In the genomic region with DNA sequence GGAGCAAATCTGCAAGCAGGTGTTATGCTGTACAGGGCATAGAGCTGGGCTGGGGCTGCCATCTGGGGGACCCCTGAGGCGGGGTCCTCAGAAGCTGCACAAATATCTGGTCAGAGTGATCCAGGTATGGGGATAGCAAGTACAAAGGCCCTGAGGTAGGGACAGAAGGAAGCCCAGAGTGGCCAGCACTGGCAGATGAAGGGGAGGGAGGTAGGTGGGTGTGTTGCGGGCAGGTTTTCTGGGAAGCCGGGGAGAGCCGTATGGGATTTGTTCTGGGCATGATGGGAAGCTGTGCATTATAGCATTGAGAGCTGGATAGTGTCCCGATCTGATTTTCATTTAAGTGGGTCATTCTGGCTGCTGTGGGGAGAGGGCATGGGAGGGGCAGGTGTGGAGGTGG, we compare ENCODE assay signal across 17 cellular contexts.
DNase-seq lines count a peak whose midpoint lies in the region; ATAC-seq, FAIRE-seq and TF ChIP-seq lines count a peak whose summit lies in the region.
"Had no signal": no experiment of that assay in that cellular context is flagged by ENCODE, and none has a peak within 500 bp of the region (broad histone marks: within the 10 kb centered on the region; RNA-seq: fewer than 3 reads in every experiment).

No MANE protein-coding gene starts in this region.

- H3K4me1 ChIP-seq in HepG2 (ENCODE audit: insufficient read depth, low read length) (no peaks in the 10 kb centered on the region), right lobe of liver (no peaks in the 10 kb centered on the region), ascending aorta (peaks cover 0 to 7% of the 10 kb centered on the region in 2 donors), prostate gland (replicated peaks) (no peaks in the 10 kb centered on the region)
- H3K4me1 ChIP-seq: Caco-2 had no signal

- H3K36me3 ChIP-seq in HepG2 (replicated peaks in 1 of 2; ENCODE audit: control insufficient read depth in 1 of 2, insufficient read depth in 2 of 2, low read length in 2 of 2) (peaks cover 44 to 75% of the 10 kb centered on the region in 2 experiments), right lobe of liver (peaks cover 17 to 80% (median 55%) of the 10 kb centered on the region in 4 donors), ascending aorta (peaks cover 85 to 91% of the 10 kb centered on the region in 2 donors), prostate gland (peaks cover 2 to 5% of the 10 kb centered on the region in 2 donors)

- H3K36me3 Mint-ChIP-seq in neural crest cell (ENCODE audit: low read depth) = no peaks in the 10 kb centered on the region

- H3K4me3 Mint-ChIP-seq in neural crest cell = no peak overlapping the region
- H3K4me3 Mint-ChIP-seq: B cell; CD4-positive, alpha-beta T cell; GM23338 had no signal

- intact Hi-C loops in HepG2 (cut with micrococcal nuclease; ENCODE audit: unreplicated experiment) (no loop called here), right lobe of liver (cut with DNase I) (no loop called here), ascending aorta (cut with DNase I) (no loop called here), prostate gland (cut with DNase I) (no loop called here)

- POLR2A ChIA-PET in HepG2 (lab: Yijun Ruan, JAX) = no interaction called here

- ATAC-seq in HepG2 (no peak), right lobe of liver (no peak)
- ATAC-seq: GM23338 had no signal

- no peaks in the 10 kb centered on the region for H3K4me1 Mint-ChIP-seq in neural crest cell

- no TSS peak for BruUV-seq in HepG2 (replicated peaks; lab: Mats Ljungman, UMichigan)

- no peak overlapping the region for H3K4me2 ChIP-seq in HepG2 (ENCODE audit: low read depth, low read length)
- H3K4me2 ChIP-seq: GM23338 had no signal

- no peaks in the 10 kb centered on the region for H3K79me2 ChIP-seq in HepG2 (ENCODE audit: insufficient read depth, low read length)

- in situ Hi-C loops in HepG2 (cut with HindIII; ENCODE audit: extremely low pct_ligation_motif_present, low pct_unique_long_range_greater_than_20kb) = no loop called here

- H3K9ac ChIP-seq in HepG2 (ENCODE audit: insufficient read depth, low read depth, low read length) = no peak overlapping the region

- no peaks in the 10 kb centered on the region; a peak in 1 of 5 replicates for H3K27me3 ChIP-seq in HepG2 (ENCODE audit: control insufficient read depth in 1 of 2, insufficient read depth in 2 of 2, low read length in 2 of 2)
- H3K27me3 ChIP-seq in right lobe of liver = no peaks in the 10 kb centered on the region
- no peaks in the 10 kb centered on the region for H3K27me3 ChIP-seq in ascending aorta
- no peaks in the 10 kb centered on the region for H3K27me3 ChIP-seq in prostate gland (replicated peaks; ENCODE audit: insufficient read depth)

- H3K9me3 Mint-ChIP-seq in neural crest cell = no peaks in the 10 kb centered on the region
- H3K9me3 Mint-ChIP-seq: CD4-positive, alpha-beta T cell; GM23338 had no signal

- H3K9me3 ChIP-seq in HepG2 (ENCODE audit: low read length) = no peaks in the 10 kb centered on the region
- H3K9me3 ChIP-seq in right lobe of liver = no peaks in the 10 kb centered on the region
- H3K9me3 ChIP-seq in ascending aorta = no peaks in the 10 kb centered on the region
- H3K9me3 ChIP-seq in prostate gland = no peaks in the 10 kb centered on the region
- H3K9me3 ChIP-seq: Caco-2 had no signal

- TF ChIP-seq POLR2A in HepG2 (IDR thresholded peaks at IDR 0.05; ENCODE audit: insufficient read depth in 1 of 2, low read depth in 2 of 2, low read length in 2 of 2) (no peak), right lobe of liver (IDR thresholded peaks at IDR 0.05) (no peak), prostate gland (IDR thresholded peaks at IDR 0.05) (no peak)

- no peak overlapping the region for H2AFZ ChIP-seq in HepG2 (ENCODE audit: low read length)
- H2AFZ ChIP-seq: GM23338 had no signal

- no peak for FAIRE-seq in HepG2 (lab: Jason Lieb, UNC)
- FAIRE-seq: D721Med, H54 had no signal

- H3K27me3 Mint-ChIP-seq in neural crest cell (ENCODE audit: low read depth) = no peaks in the 10 kb centered on the region

- peak overlapping the region; percentile 43 for H3K27ac Mint-ChIP-seq in neural crest cell (ENCODE audit: unreplicated experiment)
- H3K27ac Mint-ChIP-seq: B cell; CD4-positive, alpha-beta T cell; GM23338 had no signal

- CTCF ChIA-PET in HepG2 (lab: Yijun Ruan, JAX; ENCODE audit: low intra/inter-chr PET ratio, low total read pairs) = no interaction called here

- peaks cover 12% of the 10 kb centered on the region; the same call in 1 of the 2 replicates for H4K20me1 ChIP-seq in HepG2 (ENCODE audit: insufficient read depth, low read length)

- DNase-seq in HepG2 (ENCODE audit: low spot score) (no peak), right lobe of liver (no peak), ascending aorta (ENCODE audit: low spot score in 2 of 2) (no peak), neural crest cell (ENCODE audit: low read depth, low spot score) (no peak), prostate gland (ENCODE audit: low spot score) (no peak), DMS53 (lab: John Stamatoyannopoulos, UW) (no peak), CD1c-positive myeloid dendritic cell (ENCODE audit: extremely low spot score) (no peak)
- DNase-seq: C1 segment of cervical spinal cord; Caco-2; CD4-positive, alpha-beta T cell; DMS79; GDM1; HCEC 1CT had no signal

- H3K27ac ChIP-seq in HepG2 (ENCODE audit: extremely low read length, insufficient read depth, low read length) (no peak overlapping the region), right lobe of liver (no peak overlapping the region), ascending aorta (peak overlapping the region; percentile 79 to 94), prostate gland (no peak overlapping the region)

- TF ChIP-seq EP300 in HepG2 (IDR thresholded peaks at IDR 0.05; ENCODE audit: low read depth in 2 of 2, low read length in 2 of 2) = no peak
- TF ChIP-seq EP300 in HepG2 (CRISPR knock-in tag; IDR thresholded peaks at IDR 0.05; ENCODE audit: borderline replicate concordance) = no peak

- TF ChIP-seq CTCF in HepG2 (CRISPR knock-in tag; IDR thresholded peaks at IDR 0.05) (no peak), right lobe of liver (IDR thresholded peaks at IDR 0.05) (no peak), ascending aorta (IDR thresholded peaks at IDR 0.05) (no peak), neural crest cell (conservative IDR thresholded peaks at IDR 0.05) (no peak), prostate gland (IDR thresholded peaks at IDR 0.05) (no peak)

- no peak overlapping the region for H3K4me3 ChIP-seq in HepG2 (replicated peaks in 1 of 3; ENCODE audit: insufficient read depth in 1 of 3, low read depth in 2 of 3, low read length in 3 of 3)
- H3K4me3 ChIP-seq in right lobe of liver = no peak overlapping the region
- no peak overlapping the region for H3K4me3 ChIP-seq in ascending aorta
- H3K4me3 ChIP-seq in prostate gland = no peak overlapping the region
- H3K4me3 ChIP-seq: GM23338 had no signal

- WGBS in HepG2 (ENCODE audit: low lambda C conversion rate) = 93% methylated on average over 5 of the region's 5 CpGs
- WGBS in right lobe of liver (ENCODE audit: insufficient coverage, low coverage, low lambda C conversion rate, missing lambda C conversion rate) = 93% methylated on average over 5 of the region's 5 CpGs
- WGBS in prostate gland = 93% methylated on average over 5 of the region's 5 CpGs

- no peak for TF ChIP-seq RAD21 in HepG2 (CRISPR knock-in tag; IDR thresholded peaks at IDR 0.05)

TF ChIP-seq in HepG2, 621 proteins besides CTCF, POLR2A, EP300 and RAD21:
- peak; percentile 41 for TF ChIP-seq PCBP2 (optimal IDR thresholded peaks at IDR 0.05; ENCODE audit: low read depth, low read length, poor library complexity, severe bottlenecking)
- TF ChIP-seq RBM22 (optimal IDR thresholded peaks at IDR 0.05; ENCODE audit: low read length) = peak; percentile 62
- TF ChIP-seq, protein P1, sequence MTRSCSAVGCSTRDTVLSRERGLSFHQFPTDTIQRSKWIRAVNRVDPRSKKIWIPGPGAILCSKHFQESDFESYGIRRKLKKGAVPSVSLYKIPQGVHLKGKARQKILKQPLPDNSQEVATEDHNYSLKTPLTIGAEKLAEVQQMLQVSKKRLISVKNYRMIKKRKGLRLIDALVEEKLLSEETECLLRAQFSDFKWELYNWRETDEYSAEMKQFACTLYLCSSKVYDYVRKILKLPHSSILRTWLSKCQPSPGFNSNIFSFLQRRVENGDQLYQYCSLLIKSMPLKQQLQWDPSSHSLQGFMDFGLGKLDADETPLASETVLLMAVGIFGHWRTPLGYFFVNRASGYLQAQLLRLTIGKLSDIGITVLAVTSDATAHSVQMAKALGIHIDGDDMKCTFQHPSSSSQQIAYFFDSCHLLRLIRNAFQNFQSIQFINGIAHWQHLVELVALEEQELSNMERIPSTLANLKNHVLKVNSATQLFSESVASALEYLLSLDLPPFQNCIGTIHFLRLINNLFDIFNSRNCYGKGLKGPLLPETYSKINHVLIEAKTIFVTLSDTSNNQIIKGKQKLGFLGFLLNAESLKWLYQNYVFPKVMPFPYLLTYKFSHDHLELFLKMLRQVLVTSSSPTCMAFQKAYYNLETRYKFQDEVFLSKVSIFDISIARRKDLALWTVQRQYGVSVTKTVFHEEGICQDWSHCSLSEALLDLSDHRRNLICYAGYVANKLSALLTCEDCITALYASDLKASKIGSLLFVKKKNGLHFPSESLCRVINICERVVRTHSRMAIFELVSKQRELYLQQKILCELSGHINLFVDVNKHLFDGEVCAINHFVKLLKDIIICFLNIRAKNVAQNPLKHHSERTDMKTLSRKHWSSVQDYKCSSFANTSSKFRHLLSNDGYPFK (CRISPR knock-in tag; IDR thresholded peaks at IDR 0.05; ENCODE audit: borderline replicate concordance) = no peak
- no peak for TF ChIP-seq STAG1 (CRISPR knock-in tag; IDR thresholded peaks at IDR 0.05)
- TF ChIP-seq POLR2G (IDR thresholded peaks at IDR 0.05; ENCODE audit: low read depth, low read length) = peak; percentile 42; the same call in 1 of the 2 replicates
- no peak for TF ChIP-seq KAT8 (CRISPR knock-in tag; IDR thresholded peaks at IDR 0.05)
- TF ChIP-seq SPEN (CRISPR knock-in tag; IDR thresholded peaks at IDR 0.05; ENCODE audit: low read depth) = no peak
- no peak for TF ChIP-seq ZBTB25 (CRISPR knock-in tag; IDR thresholded peaks at IDR 0.05)
- TF ChIP-seq POLR2AphosphoS5 (IDR thresholded peaks at IDR 0.05; ENCODE audit: low read depth, low read length) = peak; percentile 30
- TF ChIP-seq AGO2 (optimal IDR thresholded peaks at IDR 0.05; ENCODE audit: low read depth, low read length) = peak; percentile 69
- no peak for TF ChIP-seq NRL (CRISPR knock-in tag; IDR thresholded peaks at IDR 0.05; ENCODE audit: borderline replicate concordance)
- TF ChIP-seq CHCHD3 (CRISPR knock-in tag; IDR thresholded peaks at IDR 0.05) = no peak
- TF ChIP-seq ADNP (CRISPR knock-in tag; IDR thresholded peaks at IDR 0.05) = no peak
TF ChIP-seq in HepG2: peak in this region for 5.

Comparison
In these comparisons a context has a peak if more than half of its experiments do, and no peak if none do; other contexts are left out.
1. H3K27ac ChIP-seq: peak in ascending aorta (2 of 2); none in HepG2 (single experiment), right lobe of liver (0 of 3) and prostate gland (0 of 2).